In genomic region chr20:21739682-21740081, GRCh38 we compare ENCODE assay signal across 29 cellular contexts. TPM values are rescaled to one million over a fixed set of nuclear protein-coding genes. Genes with fewer than 3 reads are reported as not detected.
"Had no signal": no experiment of that assay in that cellular context is flagged by ENCODE, and none has a peak within 500 bp of the region (broad histone marks: within the 10 kb centered on the region; RNA-seq: fewer than 3 reads in every experiment).

No MANE protein-coding gene starts in this region.

- H3K36me3 ChIP-seq: adrenal gland, gastroesophageal sphincter, ovary, right lobe of liver, upper lobe of left lung had no signal

- H2AFZ ChIP-seq: hepatocyte had no signal

- H3K9me3 ChIP-seq: adrenal gland, body of pancreas, ovary, right lobe of liver, upper lobe of left lung had no signal

- H3K27ac Mint-ChIP-seq: activated naive CD4-positive, alpha-beta T cell treated with anti-CD3 and anti-CD28 coated beads for 36 hours; activated naive CD8-positive, alpha-beta T cell treated with anti-CD3 and anti-CD28 coated beads for 36 hours; mesothelial cell of epicardium; nephron progenitor cell; progenitor cell of endocrine pancreas; stimulated activated effector memory CD8-positive, alpha-beta T cell treated with anti-CD3 and anti-CD28 coated beads, Interleukin-12 subunit alpha, Interleukin-12 subunit beta, amount 100 ng/mL, for 72 hours; stimulated activated naive CD8-positive, alpha-beta T cell treated with anti-CD3 and anti-CD28 coated beads, Interleukin-15, amount 100 ng/mL, for 72 hours; T-helper 2 cell treated with Interferon-gamma antibody and Interleukin-4, amounts not matched to agents 5 μg/mL and 100 μg/mL, for 36 hours had no signal

- H3K4me1 Mint-ChIP-seq: activated naive CD8-positive, alpha-beta T cell treated with anti-CD3 and anti-CD28 coated beads for 36 hours; naive B cell; nephron progenitor cell; stimulated activated effector memory CD8-positive, alpha-beta T cell treated with anti-CD3 and anti-CD28 coated beads, Interleukin-12 subunit alpha, Interleukin-12 subunit beta, amount 100 ng/mL, for 72 hours; stimulated activated naive CD8-positive, alpha-beta T cell treated with anti-CD3 and anti-CD28 coated beads, Interleukin-15, amount 100 ng/mL, for 72 hours had no signal

- H3K79me2 ChIP-seq: hepatocyte had no signal

- DNase-seq: activated CD4-positive, alpha-beta T cell treated with anti-CD3 and anti-CD28 coated beads for 4 hours; activated CD4-positive, alpha-beta T cell treated with anti-CD3 and anti-CD28 coated beads, Interleukin-2, amount 50 U/mL, for 4 hours; activated effector memory CD4-positive, alpha-beta T cell treated with Interleukin-2 at 50 U/mL for 16 hours; activated naive CD4-positive, alpha-beta T cell treated with anti-CD3 and anti-CD28 coated beads for 36 hours; activated naive CD8-positive, alpha-beta T cell treated with anti-CD3 and anti-CD28 coated beads for 36 hours; adrenal gland; aorta; body of pancreas; dermis blood vessel endothelial cell; effector CD8-positive, alpha-beta T cell; erythroblast; kidney; left colon; mammary epithelial cell; naive B cell; nephron progenitor cell; ovary; right lobe of liver; stimulated activated CD4-positive, alpha-beta T cell treated with anti-CD3 and anti-CD28 coated beads, Interleukin-4, amount 100 ng/mL, for 24 hours; stimulated activated naive CD8-positive, alpha-beta T cell treated with anti-CD3 and anti-CD28 coated beads, Interleukin-15, amount 100 ng/mL, for 72 hours; substantia nigra had no signal

- H3K27me3 ChIP-seq: adrenal gland, body of pancreas, gastroesophageal sphincter, hepatocyte, ovary, right lobe of liver, upper lobe of left lung had no signal

- H3K27ac ChIP-seq: adrenal gland, body of pancreas, gastroesophageal sphincter, hepatocyte, ovary, right lobe of liver, upper lobe of left lung had no signal

- H3K4me2 ChIP-seq: hepatocyte had no signal

- ATAC-seq: body of pancreas; gastroesophageal sphincter; left colon; right lobe of liver; stimulated activated effector memory CD8-positive, alpha-beta T cell treated with anti-CD3 and anti-CD28 coated beads, Interleukin-12 subunit alpha, Interleukin-12 subunit beta, amount 100 ng/mL, for 72 hours; stimulated activated naive CD8-positive, alpha-beta T cell treated with anti-CD3 and anti-CD28 coated beads, Interleukin-15, amount 100 ng/mL, for 72 hours had no signal

- H3K4me3 ChIP-seq: adrenal gland, body of pancreas, gastroesophageal sphincter, hepatocyte, ovary, right lobe of liver, upper lobe of left lung had no signal

- H3K4me1 ChIP-seq: adrenal gland, body of pancreas, gastroesophageal sphincter, right lobe of liver, upper lobe of left lung had no signal

- H3K27me3 Mint-ChIP-seq: activated naive CD8-positive, alpha-beta T cell treated with anti-CD3 and anti-CD28 coated beads for 36 hours; stimulated activated naive CD8-positive, alpha-beta T cell treated with anti-CD3 and anti-CD28 coated beads, Interleukin-15, amount 100 ng/mL, for 72 hours had no signal

- H3K4me3 Mint-ChIP-seq: activated naive CD4-positive, alpha-beta T cell treated with anti-CD3 and anti-CD28 coated beads for 36 hours; activated naive CD8-positive, alpha-beta T cell treated with anti-CD3 and anti-CD28 coated beads for 36 hours; mesothelial cell of epicardium; naive B cell; nephron progenitor cell; stimulated activated effector memory CD8-positive, alpha-beta T cell treated with anti-CD3 and anti-CD28 coated beads, Interleukin-12 subunit alpha, Interleukin-12 subunit beta, amount 100 ng/mL, for 72 hours; stimulated activated naive CD8-positive, alpha-beta T cell treated with anti-CD3 and anti-CD28 coated beads, Interleukin-15, amount 100 ng/mL, for 72 hours; T-helper 2 cell treated with Interferon-gamma antibody and Interleukin-4, amounts not matched to agents 5 μg/mL and 100 μg/mL, for 36 hours had no signal

- H3K36me3 Mint-ChIP-seq: activated naive CD8-positive, alpha-beta T cell treated with anti-CD3 and anti-CD28 coated beads for 36 hours; mesothelial cell of epicardium; naive B cell; stimulated activated effector memory CD8-positive, alpha-beta T cell treated with anti-CD3 and anti-CD28 coated beads, Interleukin-12 subunit alpha, Interleukin-12 subunit beta, amount 100 ng/mL, for 72 hours had no signal

RNA-seq across cellular contexts. Expression of gene PAX1, which starts 34.2 kb away (rescaled TPM):
- total RNA-seq: activated naive CD4-positive, alpha-beta T cell treated with anti-CD3 and anti-CD28 coated beads for 36 hours; activated naive CD8-positive, alpha-beta T cell treated with anti-CD3 and anti-CD28 coated beads for 36 hours; adrenal gland; aorta; body of pancreas; dermis blood vessel endothelial cell; gastroesophageal sphincter; hepatocyte; kidney; left colon; liver; mammary epithelial cell; mesothelial cell of epicardium; ovary; right lobe of liver had no signal
